In genomic region chr2:100106460-100106859, GRCh38 we compare ENCODE assay signal across 1 cellular context.
TF ChIP-seq lines count a peak whose summit lies in the region.

No MANE protein-coding gene starts in this region.

TF ChIP-seq in HEK293, 187 proteins besides CTCF, POLR2A, EP300 and RAD21 (continued from another document):
- TF ChIP-seq ZNF404 (tag by site-specific recombination; IDR thresholded peaks at IDR 0.05) (no peak), ZNF157 (tag by site-specific recombination; IDR thresholded peaks at IDR 0.05) (no peak), ZNF660 (tag by site-specific recombination; IDR thresholded peaks at IDR 0.05) (no peak), MEIS1 (CRISPR knock-in tag; IDR thresholded peaks at IDR 0.05; ENCODE audit: borderline replicate concordance) (no peak), ZXDB (tag by site-specific recombination; IDR thresholded peaks at IDR 0.05) (no peak)
